ENCODE assay signal across 8 cellular contexts in the genomic region with DNA sequence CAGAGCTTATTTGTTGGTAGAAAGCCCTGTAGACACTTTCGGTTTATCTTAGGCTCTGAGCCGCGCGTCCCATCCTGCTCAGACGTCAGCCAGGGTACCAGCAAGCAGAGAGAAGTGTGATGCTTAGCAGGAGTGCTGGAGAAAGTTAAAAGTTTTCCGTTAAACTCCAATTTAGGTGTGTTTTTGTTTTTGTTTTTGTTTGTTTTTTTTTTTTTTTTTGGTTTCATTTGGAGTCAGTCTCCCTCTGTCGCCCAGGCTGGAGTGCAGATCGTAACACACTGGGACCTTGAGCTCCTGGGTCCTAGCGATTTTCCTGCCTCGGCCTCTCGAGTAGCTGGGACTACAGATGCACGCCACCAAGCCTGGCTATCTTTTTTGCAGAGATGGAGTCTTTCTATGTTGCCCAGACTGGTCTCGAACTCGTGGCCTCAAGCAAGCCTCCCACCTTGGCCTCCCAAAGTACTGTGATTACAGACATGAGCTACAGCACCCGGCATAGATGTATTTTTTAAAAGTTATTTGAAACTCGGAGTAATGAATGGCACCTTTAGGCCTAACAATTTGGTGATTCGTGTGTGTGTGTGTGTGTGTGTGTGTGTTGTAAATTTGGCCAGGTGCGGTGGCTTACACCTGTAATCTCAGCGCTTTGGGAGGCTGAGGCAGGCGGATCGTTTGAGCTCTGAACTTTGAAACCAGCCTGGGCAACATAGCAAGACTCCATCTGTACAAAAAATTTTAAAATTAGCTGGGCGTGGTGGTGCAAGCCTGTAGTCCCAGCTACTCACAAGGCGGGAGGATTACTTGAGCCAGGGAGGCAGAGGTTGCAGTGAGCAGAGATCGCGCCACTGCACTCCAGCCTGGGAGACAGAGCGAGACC. TPM values are rescaled to one million over a fixed set of nuclear protein-coding genes. Genes with fewer than 3 reads are reported as not detected.
A peak's percentile ranks its signal among the peaks of the same experiment; 100 is the strongest.
DNase-seq lines count a peak whose midpoint lies in the region; ATAC-seq and TF ChIP-seq lines count a peak whose summit lies in the region.

No MANE protein-coding gene starts in this region.

- intact Hi-C loops in activated T-helper 1 cell treated with anti-CD3 and anti-CD28 coated beads, Interleukin-12 subunit alpha, Interleukin-12 subunit beta, Interleukin-2, Interleukin-4 antibody, amounts not matched to agents 30 ng/mL and 10 ng/mL and 1 ng/mL, durations not matched to agents 14 hours and 24 hours and 36 hours (cut with micrococcal nuclease), result loop anchor here (1.0 to 5.0 kb wide), 10 partner anchors 103 to 2001 kb away; a partner anchor contains a TSS

- H3K4me1 Mint-ChIP-seq in activated T-helper 1 cell treated with anti-CD3 and anti-CD28 coated beads, Interleukin-12 subunit alpha, Interleukin-12 subunit beta, Interleukin-2, Interleukin-4 antibody, amounts not matched to agents 30 ng/mL and 10 ng/mL and 1 ng/mL, durations not matched to agents 14 hours and 24 hours and 36 hours (ENCODE audit: low read depth), result peaks cover 21% of the 10 kb centered on the region

- H3K36me3 Mint-ChIP-seq in activated T-helper 1 cell treated with anti-CD3 and anti-CD28 coated beads, Interleukin-12 subunit alpha, Interleukin-12 subunit beta, Interleukin-2, Interleukin-4 antibody, amounts not matched to agents 30 ng/mL and 10 ng/mL and 1 ng/mL, durations not matched to agents 14 hours and 24 hours and 36 hours (ENCODE audit: low read depth), result no peaks in the 10 kb centered on the region

- peaks cover 0 to 42% (median 35%) of the 10 kb centered on the region in 5 donors for H3K4me1 ChIP-seq in subcutaneous abdominal adipose tissue (ENCODE audit: control insufficient read depth in 5 of 5, insufficient read depth in 5 of 5, low read length in 5 of 5)

- no peak for TF ChIP-seq CTCF in GM12865 (IDR thresholded peaks at IDR 0.05; ENCODE audit: insufficient read depth, low read depth, low read length, missing control alignments)
- TF ChIP-seq CTCF in GM10266 (IDR thresholded peaks at IDR 0.05; ENCODE audit: control insufficient read depth, insufficient read depth, low read depth, missing control alignments), result no peak

- H3K4me3 Mint-ChIP-seq in activated T-helper 1 cell treated with anti-CD3 and anti-CD28 coated beads, Interleukin-12 subunit alpha, Interleukin-12 subunit beta, Interleukin-2, Interleukin-4 antibody, amounts not matched to agents 30 ng/mL and 10 ng/mL and 1 ng/mL, durations not matched to agents 14 hours and 24 hours and 36 hours, result peak overlapping the region; percentile 93

- H3K4me3 ChIP-seq in GM12865 (ENCODE audit: low read depth, low read length) (peak overlapping the region; percentile 82), subcutaneous abdominal adipose tissue (ENCODE audit: low read depth in 1 of 5, low read length in 5 of 5) (peak overlapping the region; percentile 71 to 89 (median 78))

- DNase-seq in GM12865 (ENCODE audit: low read depth) (peak; percentile 85), iPS-NIHi11 (ENCODE audit: low spot score) (peak; percentile 52), NCI-H446 treated with DMSO at 0.1 percent for 48 hours (lab: John Stamatoyannopoulos, UW) (no peak), GM10266 (ENCODE audit: extremely low spot score) (no peak), NOMO-1 treated with dmso at 0.1 percent for 144 hours (lab: John Stamatoyannopoulos, UW; ENCODE audit: unreplicated experiment) (no peak)
- no peak for DNase-seq in activated T-helper 1 cell treated with anti-CD3 and anti-CD28 coated beads, Interleukin-12 subunit alpha, Interleukin-12 subunit beta, Interleukin-2, Interleukin-4 antibody, amounts not matched to agents 30 ng/mL and 10 ng/mL and 1 ng/mL, durations not matched to agents 14 hours and 24 hours and 36 hours (ENCODE audit: low spot score)

- ATAC-seq in HG02884 (IDR thresholded peaks at IDR 0.05; ENCODE audit: unreplicated experiment), result peak; percentile 28

- peaks cover 17% of the 10 kb centered on the region for H3K27me3 Mint-ChIP-seq in activated T-helper 1 cell treated with anti-CD3 and anti-CD28 coated beads, Interleukin-12 subunit alpha, Interleukin-12 subunit beta, Interleukin-2, Interleukin-4 antibody, amounts not matched to agents 30 ng/mL and 10 ng/mL and 1 ng/mL, durations not matched to agents 14 hours and 24 hours and 36 hours (ENCODE audit: insufficient read depth)

- no peaks in the 10 kb centered on the region for H3K36me3 ChIP-seq in subcutaneous abdominal adipose tissue (ENCODE audit: control insufficient read depth in 5 of 5, insufficient read depth in 5 of 5, low read length in 5 of 5)

- no peaks in the 10 kb centered on the region for H3K9me3 Mint-ChIP-seq in activated T-helper 1 cell treated with anti-CD3 and anti-CD28 coated beads, Interleukin-12 subunit alpha, Interleukin-12 subunit beta, Interleukin-2, Interleukin-4 antibody, amounts not matched to agents 30 ng/mL and 10 ng/mL and 1 ng/mL, durations not matched to agents 14 hours and 24 hours and 36 hours

- no peaks in the 10 kb centered on the region for H3K9me3 ChIP-seq in subcutaneous abdominal adipose tissue (ENCODE audit: control insufficient read depth in 5 of 5, low read length in 5 of 5)

- H3K27ac Mint-ChIP-seq in activated T-helper 1 cell treated with anti-CD3 and anti-CD28 coated beads, Interleukin-12 subunit alpha, Interleukin-12 subunit beta, Interleukin-2, Interleukin-4 antibody, amounts not matched to agents 30 ng/mL and 10 ng/mL and 1 ng/mL, durations not matched to agents 14 hours and 24 hours and 36 hours, result peak overlapping the region; percentile 96

- peak overlapping the region; percentile 94 for H3K27ac ChIP-seq in subcutaneous abdominal adipose tissue (ENCODE audit: low read depth, low read length)

- H3K27me3 ChIP-seq in subcutaneous abdominal adipose tissue (ENCODE audit: control insufficient read depth in 5 of 5, insufficient read depth in 4 of 5, low read length in 5 of 5), result no peaks in the 10 kb centered on the region

- H3K9ac ChIP-seq in subcutaneous abdominal adipose tissue (ENCODE audit: low read length in 5 of 5), result peak overlapping the region; percentile 63 to 88 (median 73)

RNA-seq across cellular contexts. Expression of a gene that starts 1.3 kb away (rescaled TPM):
- 2.3 and 3.3 TPM in 2 replicates for total RNA-seq in activated T-helper 1 cell treated with anti-CD3 and anti-CD28 coated beads, Interleukin-12 subunit alpha, Interleukin-12 subunit beta, Interleukin-2, Interleukin-4 antibody, amounts not matched to agents 30 ng/mL and 10 ng/mL and 1 ng/mL, durations not matched to agents 14 hours and 24 hours and 36 hours

RNA-seq across cellular contexts. Expression of a gene that starts 32.0 kb away (rescaled TPM):
- not detected in 2 replicates for total RNA-seq in activated T-helper 1 cell treated with anti-CD3 and anti-CD28 coated beads, Interleukin-12 subunit alpha, Interleukin-12 subunit beta, Interleukin-2, Interleukin-4 antibody, amounts not matched to agents 30 ng/mL and 10 ng/mL and 1 ng/mL, durations not matched to agents 14 hours and 24 hours and 36 hours

Comparison
In these comparisons a context has a peak if more than half of its experiments do, and no peak if none do; other contexts are left out.
1. DNase-seq: peak in GM12865 (single experiment) and iPS-NIHi11 (single experiment); none in activated T-helper 1 cell treated with anti-CD3 and anti-CD28 coated beads, Interleukin-12 subunit alpha, Interleukin-12 subunit beta, Interleukin-2, Interleukin-4 antibody, amounts not matched to agents 30 ng/mL and 10 ng/mL and 1 ng/mL, durations not matched to agents 14 hours and 24 hours and 36 hours (single experiment), NCI-H446 treated with DMSO at 0.1 percent for 48 hours (single experiment), GM10266 (single experiment) and NOMO-1 treated with dmso at 0.1 percent for 144 hours (single experiment).